Comparison of ENCODE assay signal across 35 cellular contexts in the genomic region with DNA sequence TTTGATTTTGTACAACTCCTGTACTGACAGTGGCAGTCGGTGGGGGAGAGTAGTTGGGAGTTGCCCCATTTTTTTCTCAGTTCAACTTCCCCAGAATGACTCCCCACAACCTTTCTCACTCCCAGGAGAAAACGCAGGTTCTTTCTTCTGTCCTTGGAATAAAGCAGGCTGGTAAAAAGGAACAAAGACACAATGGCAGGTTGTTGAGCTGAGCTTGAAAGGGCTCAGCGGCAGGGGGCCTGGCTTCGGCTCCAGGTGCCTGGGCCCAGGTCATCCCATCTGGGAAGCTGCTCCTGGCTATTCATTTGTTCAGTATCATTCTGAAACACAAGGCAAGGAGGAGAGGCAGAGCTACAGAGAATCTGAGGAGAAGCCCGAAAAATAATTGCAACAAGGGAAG. TPM values are rescaled to one million over a fixed set of nuclear protein-coding genes. Genes with fewer than 3 reads are reported as not detected.
"Had no signal": no experiment of that assay in that cellular context is flagged by ENCODE, and none has a peak within 500 bp of the region (broad histone marks: within the 10 kb centered on the region; RNA-seq: fewer than 3 reads in every experiment).

No MANE protein-coding gene starts in this region.

- H3K27me3 ChIP-seq: tibial artery had no signal

- H3K36me3 ChIP-seq: lower lobe of right lung, tibial artery had no signal

- H3K4me3 Mint-ChIP-seq: activated B cell treated with CpG ODN at 0.5 μM for 24 hours; activated CD4-positive, alpha-beta T cell treated with anti-CD3 and anti-CD28 coated beads for 36 hours; activated T-cell treated with anti-CD3 and anti-CD28 coated beads, Interleukin-2, amount 50 U/mL, for 24 hours; activated T-helper 17 cell treated with anti-CD3 and anti-CD28 coated beads, Interleukin-2, amount 50 U/mL, for 72 hours; brain; nephron progenitor cell; stimulated activated effector memory CD8-positive, alpha-beta T cell treated with anti-CD3 and anti-CD28 coated beads, Interleukin-12 subunit alpha, Interleukin-12 subunit beta, amount 100 ng/mL, for 72 hours; stimulated activated naive CD8-positive, alpha-beta T cell treated with anti-CD3 and anti-CD28 coated beads, Interleukin-15, amount 100 ng/mL, for 72 hours had no signal

- H3K9me3 ChIP-seq: lower lobe of right lung, mucosa of descending colon, tibial artery had no signal

- H3K27ac ChIP-seq: lower lobe of right lung, tibial artery had no signal

- H3K4me3 ChIP-seq: lower lobe of right lung, mucosa of descending colon, tibial artery had no signal

- H3K4me1 ChIP-seq: lower lobe of right lung, tibial artery had no signal

- H3K4me1 Mint-ChIP-seq: activated B cell treated with CpG ODN at 0.5 μM for 24 hours; activated CD4-positive, alpha-beta T cell treated with anti-CD3 and anti-CD28 coated beads for 36 hours; activated T-helper 17 cell treated with anti-CD3 and anti-CD28 coated beads, Interleukin-2, amount 50 U/mL, for 72 hours; brain; nephron progenitor cell; stimulated activated naive CD8-positive, alpha-beta T cell treated with anti-CD3 and anti-CD28 coated beads, Interleukin-15, amount 100 ng/mL, for 72 hours had no signal

- H3K27ac Mint-ChIP-seq: activated B cell treated with CpG ODN at 0.5 μM for 24 hours; activated CD4-positive, alpha-beta T cell treated with anti-CD3 and anti-CD28 coated beads for 36 hours; activated naive CD4-positive, alpha-beta T cell treated with anti-CD3 and anti-CD28 coated beads, Interleukin-2, amount 50 U/mL, for 72 hours; activated T-cell treated with anti-CD3 and anti-CD28 coated beads, Interleukin-2, amount 50 U/mL, for 24 hours; activated T-helper 17 cell treated with anti-CD3 and anti-CD28 coated beads, Interleukin-2, amount 50 U/mL, for 72 hours; nephron progenitor cell; stimulated activated effector memory CD8-positive, alpha-beta T cell treated with anti-CD3 and anti-CD28 coated beads, Interleukin-12 subunit alpha, Interleukin-12 subunit beta, amount 100 ng/mL, for 72 hours; stimulated activated naive CD8-positive, alpha-beta T cell treated with anti-CD3 and anti-CD28 coated beads, Interleukin-15, amount 100 ng/mL, for 72 hours had no signal

- DNase-seq: activated B cell treated with CpG ODN at 0.5 μM for 24 hours; activated CD4-positive, alpha-beta T cell treated with anti-CD3 and anti-CD28 coated beads for 36 hours; activated CD4-positive, alpha-beta T cell treated with anti-CD3 and anti-CD28 coated beads, Interleukin-2, amount 50 U/mL, for 4 hours; activated CD8-positive, alpha-beta memory T cell treated with anti-CD3 and anti-CD28 coated beads for 24 hours; activated CD8-positive, alpha-beta memory T cell treated with anti-CD3 and anti-CD28 coated beads, Interleukin-2, amount 50 U/mL, for 4 hours; activated T-cell treated with anti-CD3 and anti-CD28 coated beads, Interleukin-2, amount 50 U/mL, for 24 hours; aorta; dermis blood vessel endothelial cell; effector CD8-positive, alpha-beta T cell; foreskin melanocyte; hippocampal formation; kidney; lower lobe of right lung; mesendoderm; mucosa of descending colon; nephron progenitor cell; occipital lobe; posterior cingulate gyrus; small intestine; stimulated activated CD4-positive, alpha-beta T cell treated with anti-CD3 and anti-CD28 coated beads, Interleukin-2, amount 100 ng/mL, for 24 hours; stimulated activated naive CD8-positive, alpha-beta T cell treated with anti-CD3 and anti-CD28 coated beads, Interleukin-15, amount 100 ng/mL, for 72 hours; T-helper 9 cell; tibial artery had no signal

- H3K9me3 Mint-ChIP-seq: activated B cell treated with CpG ODN at 0.5 μM for 24 hours; activated naive CD4-positive, alpha-beta T cell treated with anti-CD3 and anti-CD28 coated beads, Interleukin-2, amount 50 U/mL, for 72 hours; activated T-cell treated with anti-CD3 and anti-CD28 coated beads, Interleukin-2, amount 50 U/mL, for 24 hours; activated T-helper 17 cell treated with anti-CD3 and anti-CD28 coated beads, Interleukin-2, amount 50 U/mL, for 72 hours; nephron progenitor cell; stimulated activated effector memory CD8-positive, alpha-beta T cell treated with anti-CD3 and anti-CD28 coated beads, Interleukin-12 subunit alpha, Interleukin-12 subunit beta, amount 100 ng/mL, for 72 hours had no signal

- H3K36me3 Mint-ChIP-seq: activated naive CD4-positive, alpha-beta T cell treated with anti-CD3 and anti-CD28 coated beads, Interleukin-2, amount 50 U/mL, for 72 hours; brain; stimulated activated effector memory CD8-positive, alpha-beta T cell treated with anti-CD3 and anti-CD28 coated beads, Interleukin-12 subunit alpha, Interleukin-12 subunit beta, amount 100 ng/mL, for 72 hours had no signal

RNA-seq across cellular contexts. Expression of gene PROKR2, which starts 46.1 kb away (rescaled TPM):
- total RNA-seq: activated B cell treated with CpG ODN at 0.5 μM for 24 hours; activated CD4-positive, alpha-beta T cell treated with anti-CD3 and anti-CD28 coated beads for 36 hours; activated naive CD4-positive, alpha-beta T cell treated with anti-CD3 and anti-CD28 coated beads, Interleukin-2, amount 50 U/mL, for 72 hours; activated T-helper 17 cell treated with anti-CD3 and anti-CD28 coated beads, Interleukin-2, amount 50 U/mL, for 72 hours; aorta; cardiac septum; dermis blood vessel endothelial cell; endothelial cell of umbilical vein; esophagus mucosa; kidney; left lobe of liver; lower lobe of right lung; mucosa of descending colon; renal cortical epithelial cell; sciatic nerve; urinary bladder had no signal
- polyA plus RNA-seq: adipose tissue, aorta, endothelial cell of umbilical vein, small intestine, urinary bladder had no signal
